Comparison of ENCODE assay signal across 8 cellular contexts in genomic region chr18:25503567-25504081, GRCh38.
DNase-seq lines count a peak whose midpoint lies in the region; ATAC-seq and TF ChIP-seq lines count a peak whose summit lies in the region.

No MANE protein-coding gene starts in this region.

- POLR2A ChIA-PET in CD4-positive, alpha-beta T cell (lab: Charles Lee): no interaction called here

- no peak overlapping the region for H3K27ac ChIP-seq in mucosa of rectum (ENCODE audit: low read depth in 2 of 2, low read length in 2 of 2)
- no peak overlapping the region for H3K27ac ChIP-seq in CD4-positive, alpha-beta T cell (ENCODE audit: low read depth, low read length)

- H3K9me3 Mint-ChIP-seq in CD4-positive, alpha-beta T cell: peaks cover 3% of the 10 kb centered on the region

- H3K27me3 ChIP-seq in mucosa of rectum (ENCODE audit: control insufficient read depth in 2 of 2, insufficient read depth in 2 of 2, low read length in 2 of 2): peaks cover 0 to 4% of the 10 kb centered on the region in 2 donors
- H3K27me3 ChIP-seq in CD4-positive, alpha-beta T cell (ENCODE audit: control insufficient read depth, insufficient read depth, low read length): no peaks in the 10 kb centered on the region

- H3K27me3 Mint-ChIP-seq in CD4-positive, alpha-beta T cell: peaks cover 9% of the 10 kb centered on the region
- no peaks in the 10 kb centered on the region for H3K27me3 Mint-ChIP-seq in T-helper 17 cell

- in situ Hi-C loops in SK-MEL-5 (cut with HindIII; ENCODE audit: low pct_unique_long_range_greater_than_20kb, low sequenced_read_pairs): no loop called here

- H3K36me3 Mint-ChIP-seq in CD4-positive, alpha-beta T cell (ENCODE audit: low read depth): no peaks in the 10 kb centered on the region
- H3K36me3 Mint-ChIP-seq in T-helper 17 cell (ENCODE audit: low read depth): no peaks in the 10 kb centered on the region

- ATAC-seq in HG03135 (IDR thresholded peaks at IDR 0.05; ENCODE audit: unreplicated experiment) (no peak), T-helper 17 cell (no peak), HG03521 (IDR thresholded peaks at IDR 0.05; ENCODE audit: unreplicated experiment) (no peak)
- no peak for ATAC-seq in CD4-positive, alpha-beta T cell (ENCODE audit: poor library complexity)

- intact Hi-C loops in CD4-positive, alpha-beta T cell (cut with DNase I, micrococcal nuclease): no loop called here

- CTCF ChIA-PET in CD4-positive, alpha-beta T cell (lab: Charles Lee): no interaction called here

- no peaks in the 10 kb centered on the region for H3K36me3 ChIP-seq in mucosa of rectum (ENCODE audit: control insufficient read depth in 2 of 2, insufficient read depth in 2 of 2, low read length in 2 of 2)

- H3K4me3 Mint-ChIP-seq in CD4-positive, alpha-beta T cell: no peak overlapping the region
- H3K4me3 Mint-ChIP-seq in T-helper 17 cell: no peak overlapping the region

- peak overlapping the region in 1 of 2 donors; percentile 30 for H3K9ac ChIP-seq in mucosa of rectum (ENCODE audit: low read depth in 1 of 2, low read length in 2 of 2)

- TF ChIP-seq CTCF in CD4-positive, alpha-beta T cell (IDR thresholded peaks at IDR 0.05): no peak

- peak; percentile 3 for DNase-seq in HK-2 (ENCODE audit: unreplicated experiment)
- DNase-seq in SK-MEL-5 (ENCODE audit: low read depth, low spot score): peak; percentile 60
- peak; percentile 84 for DNase-seq in fibroblast of gingiva (ENCODE audit: low read depth)
- DNase-seq in CD4-positive, alpha-beta T cell: no peak
- DNase-seq in T-helper 17 cell: no peak

- peaks cover 0 to 5% of the 10 kb centered on the region in 2 donors for H3K4me1 ChIP-seq in mucosa of rectum (ENCODE audit: control insufficient read depth in 2 of 2, insufficient read depth in 2 of 2, low read length in 2 of 2)

- H3K4me1 Mint-ChIP-seq in CD4-positive, alpha-beta T cell (ENCODE audit: low read depth): no peaks in the 10 kb centered on the region
- no peaks in the 10 kb centered on the region for H3K4me1 Mint-ChIP-seq in T-helper 17 cell

- H3K27ac Mint-ChIP-seq in CD4-positive, alpha-beta T cell: no peak overlapping the region
- no peak overlapping the region for H3K27ac Mint-ChIP-seq in T-helper 17 cell

- H3K9me3 ChIP-seq in mucosa of rectum (ENCODE audit: control insufficient read depth in 2 of 2, low read length in 2 of 2) (no peaks in the 10 kb centered on the region), T-helper 17 cell (ENCODE audit: control insufficient read depth, low read length, poor library complexity, severe bottlenecking) (no peaks in the 10 kb centered on the region)
- no peaks in the 10 kb centered on the region for H3K9me3 ChIP-seq in CD4-positive, alpha-beta T cell (ENCODE audit: control insufficient read depth, low read length)

- peak overlapping the region; percentile 71 to 73 for H3K4me3 ChIP-seq in mucosa of rectum (ENCODE audit: low read length in 2 of 2)

Comparison
In these comparisons a context has a peak if more than half of its experiments do, and no peak if none do; other contexts are left out.
1. DNase-seq: peak in HK-2 (single experiment), SK-MEL-5 (single experiment) and fibroblast of gingiva (single experiment); none in CD4-positive, alpha-beta T cell (0 of 10) and T-helper 17 cell (0 of 3).